In genomic region chr20:19598117-19598516, GRCh38 we compare ENCODE assay signal across 19 cellular contexts.
"Had no signal": no experiment of that assay in that cellular context is flagged by ENCODE, and none has a peak within 500 bp of the region (broad histone marks: within the 10 kb centered on the region; RNA-seq: fewer than 3 reads in every experiment).

No MANE protein-coding gene starts in this region.

- ATAC-seq: foreskin keratinocyte; naive thymus-derived CD8-positive, alpha-beta T cell; stimulated activated naive B cell treated with anti-CD40 and anti-IgM and Interleukin-4, amounts not matched to agents 10 μg/mL and 1 μg/mL and 100 μg/mL, for 72 hours; stimulated activated naive CD8-positive, alpha-beta T cell treated with anti-CD3 and anti-CD28 coated beads, Interleukin-15, amount 100 ng/mL, for 72 hours had no signal

- H3K4me3 Mint-ChIP-seq: naive thymus-derived CD8-positive, alpha-beta T cell; stimulated activated naive B cell treated with anti-CD40 and anti-IgM and Interleukin-4, amounts not matched to agents 10 μg/mL and 1 μg/mL and 100 μg/mL, for 72 hours; stimulated activated naive CD8-positive, alpha-beta T cell treated with anti-CD3 and anti-CD28 coated beads, Interleukin-15, amount 100 ng/mL, for 72 hours had no signal

- H3K27ac Mint-ChIP-seq: naive thymus-derived CD8-positive, alpha-beta T cell; stimulated activated naive B cell treated with anti-CD40 and anti-IgM and Interleukin-4, amounts not matched to agents 10 μg/mL and 1 μg/mL and 100 μg/mL, for 72 hours had no signal

- FAIRE-seq: endothelial cell of umbilical vein, islet of Langerhans had no signal

- H3K9me3 Mint-ChIP-seq: stimulated activated naive B cell treated with anti-CD40 and anti-IgM and Interleukin-4, amounts not matched to agents 10 μg/mL and 1 μg/mL and 100 μg/mL, for 72 hours; stimulated activated naive CD8-positive, alpha-beta T cell treated with anti-CD3 and anti-CD28 coated beads, Interleukin-15, amount 100 ng/mL, for 72 hours had no signal

- H3K36me3 Mint-ChIP-seq: naive thymus-derived CD8-positive, alpha-beta T cell; stimulated activated naive B cell treated with anti-CD40 and anti-IgM and Interleukin-4, amounts not matched to agents 10 μg/mL and 1 μg/mL and 100 μg/mL, for 72 hours had no signal

- H3K27me3 Mint-ChIP-seq: stimulated activated naive CD8-positive, alpha-beta T cell treated with anti-CD3 and anti-CD28 coated beads, Interleukin-15, amount 100 ng/mL, for 72 hours had no signal

- H3K4me1 Mint-ChIP-seq: naive thymus-derived CD8-positive, alpha-beta T cell; stimulated activated naive B cell treated with anti-CD40 and anti-IgM and Interleukin-4, amounts not matched to agents 10 μg/mL and 1 μg/mL and 100 μg/mL, for 72 hours; stimulated activated naive CD8-positive, alpha-beta T cell treated with anti-CD3 and anti-CD28 coated beads, Interleukin-15, amount 100 ng/mL, for 72 hours had no signal

- H3K4me3 ChIP-seq: colonic mucosa, sigmoid colon, skin epidermis, testis, tibial nerve had no signal

- H3K27me3 ChIP-seq: colonic mucosa, foreskin keratinocyte, neutrophil, sigmoid colon, testis, tibial nerve had no signal

- H3K4me1 ChIP-seq: colonic mucosa, foreskin keratinocyte, sigmoid colon, testis, tibial nerve had no signal

- DNase-seq: colonic mucosa; dermis blood vessel endothelial cell; erythroblast; foreskin keratinocyte; kidney glomerular epithelial cell; mammary epithelial cell; naive thymus-derived CD8-positive, alpha-beta T cell; posterior cingulate gyrus; sigmoid colon; stimulated activated CD4-positive, alpha-beta T cell treated with anti-CD3 and anti-CD28 coated beads, Interleukin-2, amount 100 ng/mL, for 24 hours; stimulated activated CD4-positive, alpha-beta T cell treated with anti-CD3 and anti-CD28 coated beads, Interleukin-4, amount 100 ng/mL, for 4 hours; stimulated activated naive B cell treated with anti-CD40 and anti-IgM and Interleukin-4, amounts not matched to agents 10 μg/mL and 1 μg/mL and 100 μg/mL, for 72 hours; stimulated activated naive CD8-positive, alpha-beta T cell treated with anti-CD3 and anti-CD28 coated beads, Interleukin-15, amount 100 ng/mL, for 72 hours; testis had no signal

- H3K27ac ChIP-seq: colonic mucosa, foreskin keratinocyte, neutrophil, sigmoid colon, skin epidermis, testis, tibial nerve had no signal

- H3K36me3 ChIP-seq: colonic mucosa, neutrophil, sigmoid colon, tibial nerve had no signal

- H3K9me3 ChIP-seq: colonic mucosa, neutrophil, sigmoid colon, testis, tibial nerve had no signal
